Comparison of ENCODE assay signal across 9 cellular contexts in genomic region chr10:26621889-26622681, GRCh38.
A peak's percentile ranks its signal among the peaks of the same experiment; 100 is the strongest.
DNase-seq lines count a peak whose midpoint lies in the region; ATAC-seq and TF ChIP-seq lines count a peak whose summit lies in the region.
"Had no signal": no experiment of that assay in that cellular context is flagged by ENCODE, and none has a peak within 500 bp of the region (broad histone marks: within the 10 kb centered on the region; RNA-seq: fewer than 3 reads in every experiment).

No MANE protein-coding gene starts in this region.

- peak; percentile 24 for DNase-seq in GM19238 (ENCODE audit: insufficient read length, low spot score)
- DNase-seq in LoVo (ENCODE audit: low spot score) = peak; percentile 38
- no peak for DNase-seq in activated T-cell treated with anti-CD3 and anti-CD28 coated beads, Interleukin-2, amount 50 U/mL, for 4 hours
- DNase-seq in heart right ventricle = peak in 1 of 2 donors; percentile 28
- DNase-seq in renal cortical epithelial cell (ENCODE audit: low read depth) = peak; percentile 60
- no peak for DNase-seq in activated gamma-delta T cell treated with Interleukin-2 at 50 U/mL for 16 hours
- DNase-seq in DMS114 treated with DMSO at 0.1 percent for 48 hours (lab: John Stamatoyannopoulos, UW; ENCODE audit: unreplicated experiment) = no peak
- no peak for DNase-seq in T1000 (lab: John Stamatoyannopoulos, UW)

- TF ChIP-seq CTCF in heart right ventricle (IDR thresholded peaks at IDR 0.05) = no peak

- H3K9me3 Mint-ChIP-seq in activated T-cell treated with anti-CD3 and anti-CD28 coated beads, Interleukin-2, amount 50 U/mL, for 4 hours = no peaks in the 10 kb centered on the region

- H3K27ac ChIP-seq in heart right ventricle = no peak overlapping the region
- H3K27ac ChIP-seq: SJSA1 had no signal

- no peaks in the 10 kb centered on the region for H3K36me3 Mint-ChIP-seq in activated T-cell treated with anti-CD3 and anti-CD28 coated beads, Interleukin-2, amount 50 U/mL, for 4 hours (ENCODE audit: insufficient read depth)

- H3K36me3 ChIP-seq in heart right ventricle = no peaks in the 10 kb centered on the region
- H3K36me3 ChIP-seq: SJSA1 had no signal

- peaks cover 3% of the 10 kb centered on the region for H3K4me1 Mint-ChIP-seq in activated T-cell treated with anti-CD3 and anti-CD28 coated beads, Interleukin-2, amount 50 U/mL, for 4 hours (ENCODE audit: low read depth)

- peaks cover 0 to 4% (median 0%) of the 10 kb centered on the region in 9 donors for H3K4me1 ChIP-seq in heart right ventricle
- H3K4me1 ChIP-seq: SJSA1 had no signal

- 14 to 15% methylated on average over 47 of the region's 47 CpGs for WGBS in heart right ventricle, 2 donors

- peak overlapping the region in 9 of 10 donors; percentile 19 to 48 (median 43) for H3K4me3 ChIP-seq in heart right ventricle
- H3K4me3 ChIP-seq: SJSA1 had no signal

- H3K9me3 ChIP-seq in heart right ventricle = no peaks in the 10 kb centered on the region
- H3K9me3 ChIP-seq: SJSA1 had no signal

- H3K27me3 Mint-ChIP-seq in activated T-cell treated with anti-CD3 and anti-CD28 coated beads, Interleukin-2, amount 50 U/mL, for 4 hours (ENCODE audit: low read depth) = peaks cover 32% of the 10 kb centered on the region

- ATAC-seq in activated T-cell treated with anti-CD3 and anti-CD28 coated beads, Interleukin-2, amount 50 U/mL, for 4 hours = peak; percentile 78 to 79
- ATAC-seq in heart right ventricle = peak in 2 of 8 donors; percentile 38 to 66

- H3K27me3 ChIP-seq in heart right ventricle = peaks cover 0 to 59% (median 34%) of the 10 kb centered on the region in 7 donors

- intact Hi-C loops in heart right ventricle (cut with DNase I) = loop anchor here in 1 of 10 donors (10.0 kb wide), 1 partner anchor 703 kb away; no protein-coding TSS in a partner anchor

- no peak overlapping the region for H3K4me3 Mint-ChIP-seq in activated T-cell treated with anti-CD3 and anti-CD28 coated beads, Interleukin-2, amount 50 U/mL, for 4 hours

Comparison
In these comparisons a context has a peak if more than half of its experiments do, and no peak if none do; other contexts are left out.
1. DNase-seq: peak in GM19238 (single experiment), LoVo (single experiment) and renal cortical epithelial cell (single experiment); none in activated T-cell treated with anti-CD3 and anti-CD28 coated beads, Interleukin-2, amount 50 U/mL, for 4 hours (single experiment), activated gamma-delta T cell treated with Interleukin-2 at 50 U/mL for 16 hours (single experiment), DMS114 treated with DMSO at 0.1 percent for 48 hours (single experiment) and T1000 (single experiment).